8 cellular contexts compared by ENCODE assay signal in genomic region chr19:18290250-18291018, GRCh38. TPM values are rescaled to one million over a fixed set of nuclear protein-coding genes. Genes with fewer than 3 reads are reported as not detected.
DNase-seq lines count a peak whose midpoint lies in the region; ATAC-seq and TF ChIP-seq lines count a peak whose summit lies in the region.

No MANE protein-coding gene starts in this region.

- POLR2A ChIA-PET in activated CD8-positive, alpha-beta T cell treated with anti-CD3 and anti-CD28 coated beads, Interleukin-2, amount 10 ng/mL, durations not matched to agents 7 days and 5 days (lab: Charles Lee), result interaction anchor here (1.0 to 6.9 kb wide), 4 partner anchors 10 to 31 kb away, joined by 4 to 520 read pairs (median 110); partner anchors contain the start of genes JUND and LSM4

- H3K27ac Mint-ChIP-seq in activated CD8-positive, alpha-beta T cell treated with anti-CD3 and anti-CD28 coated beads, Interleukin-2, amount 10 ng/mL, durations not matched to agents 7 days and 5 days, result peak overlapping the region; percentile 93

- no peaks in the 10 kb centered on the region for H3K36me3 ChIP-seq in esophagus muscularis mucosa

- H3K4me3 ChIP-seq in esophagus muscularis mucosa, result no peak overlapping the region

- peak overlapping the region; percentile 89 for H3K4me3 Mint-ChIP-seq in activated CD8-positive, alpha-beta T cell treated with anti-CD3 and anti-CD28 coated beads, Interleukin-2, amount 10 ng/mL, durations not matched to agents 7 days and 5 days

- CTCF ChIA-PET in activated CD8-positive, alpha-beta T cell treated with anti-CD3 and anti-CD28 coated beads, Interleukin-2, amount 10 ng/mL, durations not matched to agents 7 days and 5 days (lab: Charles Lee), result interaction anchor here (0.6 to 6.6 kb wide), 4 partner anchors 11 to 126 kb away, joined by 3 to 159 read pairs (median 28); partner anchors contain the start of gene JUND

- H3K4me1 Mint-ChIP-seq in activated CD8-positive, alpha-beta T cell treated with anti-CD3 and anti-CD28 coated beads, Interleukin-2, amount 10 ng/mL, durations not matched to agents 7 days and 5 days (ENCODE audit: low read depth), result peaks cover 71% of the 10 kb centered on the region

- H3K36me3 Mint-ChIP-seq in activated CD8-positive, alpha-beta T cell treated with anti-CD3 and anti-CD28 coated beads, Interleukin-2, amount 10 ng/mL, durations not matched to agents 7 days and 5 days (ENCODE audit: low read depth), result peaks cover 17% of the 10 kb centered on the region

- TF ChIP-seq CTCF in esophagus muscularis mucosa (IDR thresholded peaks at IDR 0.05), result no peak

- H3K27ac ChIP-seq in esophagus muscularis mucosa (replicated peaks in 1 of 4), result peak overlapping the region; percentile 97 to 99 (median 98)

- TF ChIP-seq POLR2A in esophagus muscularis mucosa (IDR thresholded peaks at IDR 0.05; ENCODE audit: low read depth) (no peak), GM18505 (IDR thresholded peaks at IDR 0.05; ENCODE audit: borderline replicate concordance, extremely low read depth, insufficient read depth, insufficient read length) (no peak)

- no peaks in the 10 kb centered on the region for H3K9me3 Mint-ChIP-seq in activated CD8-positive, alpha-beta T cell treated with anti-CD3 and anti-CD28 coated beads, Interleukin-2, amount 10 ng/mL, durations not matched to agents 7 days and 5 days (ENCODE audit: insufficient read depth)

- H3K9me3 ChIP-seq in esophagus muscularis mucosa, result no peaks in the 10 kb centered on the region

- no peak for TF ChIP-seq EP300 in esophagus muscularis mucosa (IDR thresholded peaks at IDR 0.05)

- H3K4me1 ChIP-seq in esophagus muscularis mucosa, result peaks cover 21 to 46% (median 41%) of the 10 kb centered on the region in 4 donors

- H3K27me3 ChIP-seq in esophagus muscularis mucosa, result no peaks in the 10 kb centered on the region

- ATAC-seq in HG03460 (IDR thresholded peaks at IDR 0.05; ENCODE audit: unreplicated experiment), result peak; percentile 43
- ATAC-seq in activated CD8-positive, alpha-beta T cell treated with anti-CD3 and anti-CD28 coated beads, Interleukin-2, amount 10 ng/mL, durations not matched to agents 7 days and 5 days, result peak; percentile 43
- no peak for ATAC-seq in SK-N-SH treated with all-trans-retinoic acid at 6 μM for 48 hours
- ATAC-seq in GM18505 (IDR thresholded peaks at IDR 0.05; ENCODE audit: unreplicated experiment), result no peak

- WGBS in esophagus muscularis mucosa, result 49% methylated on average over 12 of the region's 15 CpGs

- intact Hi-C loops in esophagus muscularis mucosa (cut with DNase I), result no loop called here

- H3K27me3 Mint-ChIP-seq in activated CD8-positive, alpha-beta T cell treated with anti-CD3 and anti-CD28 coated beads, Interleukin-2, amount 10 ng/mL, durations not matched to agents 7 days and 5 days (ENCODE audit: low read depth), result no peaks in the 10 kb centered on the region

- DNase-seq in CD1c-positive myeloid dendritic cell (ENCODE audit: extremely low spot score) (peak; percentile 72), esophagus muscularis mucosa (ENCODE audit: extremely low spot score) (no peak), SHP77 (lab: John Stamatoyannopoulos, UW) (no peak)
- peak; percentile 95 for DNase-seq in activated CD8-positive, alpha-beta T cell treated with anti-CD3 and anti-CD28 coated beads, Interleukin-2, amount 10 ng/mL, durations not matched to agents 7 days and 5 days
- DNase-seq in stimulated activated CD4-positive, alpha-beta T cell treated with anti-CD3 and anti-CD28 coated beads, Interleukin-1b, Interleukin-23, amount 100 ng/mL, for 4 hours (ENCODE audit: low read depth in 2 of 2), result peak; percentile 60 to 70

TF ChIP-seq in SK-N-SH treated with all-trans-retinoic acid at 6 μM for 48 hours, 23 proteins besides CTCF, POLR2A, EP300 and RAD21:
- TF ChIP-seq ARNTL (CRISPR knock-in tag; IDR thresholded peaks at IDR 0.05; ENCODE audit: borderline replicate concordance, low read depth), result no peak
- no peak for TF ChIP-seq CSDC2 (CRISPR knock-in tag; IDR thresholded peaks at IDR 0.05)
- TF ChIP-seq TSHZ2 (CRISPR knock-in tag; IDR thresholded peaks at IDR 0.05), result no peak
- TF ChIP-seq TOX (CRISPR knock-in tag; IDR thresholded peaks at IDR 0.05; ENCODE audit: borderline replicate concordance), result no peak
- no peak for TF ChIP-seq ZNF565 (CRISPR knock-in tag; conservative IDR thresholded peaks at IDR 0.05; ENCODE audit: low read depth)
- no peak for TF ChIP-seq BACH2 (CRISPR knock-in tag; IDR thresholded peaks at IDR 0.05; ENCODE audit: borderline replicate concordance)
- no peak for TF ChIP-seq SNAI2 (CRISPR knock-in tag; IDR thresholded peaks at IDR 0.05)
- no peak for TF ChIP-seq ZNF8 (CRISPR knock-in tag; IDR thresholded peaks at IDR 0.05)
- no peak for TF ChIP-seq OSR1 (CRISPR knock-in tag; IDR thresholded peaks at IDR 0.05)
- no peak for TF ChIP-seq CSRNP3 (CRISPR knock-in tag; IDR thresholded peaks at IDR 0.05)
- no peak for TF ChIP-seq ISL1 (CRISPR knock-in tag; IDR thresholded peaks at IDR 0.05)

RNA-seq across cellular contexts. Expression of gene JUND, which starts 9.0 kb away (rescaled TPM):
- total RNA-seq in activated CD8-positive, alpha-beta T cell treated with anti-CD3 and anti-CD28 coated beads, Interleukin-2, amount 10 ng/mL, durations not matched to agents 7 days and 5 days, result 100 to 1,000 TPM; 462 to 469 TPM
- total RNA-seq in esophagus muscularis mucosa, result 100 to 1,000 TPM; 325 to 457 (median 403) TPM

RNA-seq across cellular contexts. Expression of gene IQCN, which starts 16.2 kb away (rescaled TPM):
- total RNA-seq in activated CD8-positive, alpha-beta T cell treated with anti-CD3 and anti-CD28 coated beads, Interleukin-2, amount 10 ng/mL, durations not matched to agents 7 days and 5 days, result 1 to 10 TPM; 3.7 to 4.2 TPM
- 1 to 10 TPM in 3 of 4 donors, under 1 TPM in 1; 0.52 to 2.5 (median 1.3) TPM for total RNA-seq in esophagus muscularis mucosa

RNA-seq across cellular contexts. Expression of gene LSM4, which starts 32.4 kb away (rescaled TPM):
- total RNA-seq in activated CD8-positive, alpha-beta T cell treated with anti-CD3 and anti-CD28 coated beads, Interleukin-2, amount 10 ng/mL, durations not matched to agents 7 days and 5 days, result 100 to 1,000 TPM; 199 to 215 TPM
- 100 to 1,000 TPM in 1 of 4 donors, 10 to 100 TPM in 3; 86.8 to 116 (median 93.9) TPM for total RNA-seq in esophagus muscularis mucosa

RNA-seq across cellular contexts. Expression of gene PGPEP1, which starts 50.0 kb away (rescaled TPM):
- 10 to 100 TPM; 30.1 to 34.5 TPM for total RNA-seq in activated CD8-positive, alpha-beta T cell treated with anti-CD3 and anti-CD28 coated beads, Interleukin-2, amount 10 ng/mL, durations not matched to agents 7 days and 5 days
- 10 to 100 TPM; 15.0 to 50.3 (median 28.0) TPM for total RNA-seq in esophagus muscularis mucosa

Comparison
In these comparisons a context has a peak if more than half of its experiments do, and no peak if none do; other contexts are left out.
1. DNase-seq: peak in CD1c-positive myeloid dendritic cell (single experiment), activated CD8-positive, alpha-beta T cell treated with anti-CD3 and anti-CD28 coated beads, Interleukin-2, amount 10 ng/mL, durations not matched to agents 7 days and 5 days (single experiment) and stimulated activated CD4-positive, alpha-beta T cell treated with anti-CD3 and anti-CD28 coated beads, Interleukin-1b, Interleukin-23, amount 100 ng/mL, for 4 hours (2 of 2); none in esophagus muscularis mucosa (single experiment) and SHP77 (0 of 2).
2. ATAC-seq: peak in HG03460 (single experiment) and activated CD8-positive, alpha-beta T cell treated with anti-CD3 and anti-CD28 coated beads, Interleukin-2, amount 10 ng/mL, durations not matched to agents 7 days and 5 days (single experiment); none in SK-N-SH treated with all-trans-retinoic acid at 6 μM for 48 hours (single experiment) and GM18505 (single experiment).